8 cellular contexts compared by ENCODE assay signal in the genomic region with DNA sequence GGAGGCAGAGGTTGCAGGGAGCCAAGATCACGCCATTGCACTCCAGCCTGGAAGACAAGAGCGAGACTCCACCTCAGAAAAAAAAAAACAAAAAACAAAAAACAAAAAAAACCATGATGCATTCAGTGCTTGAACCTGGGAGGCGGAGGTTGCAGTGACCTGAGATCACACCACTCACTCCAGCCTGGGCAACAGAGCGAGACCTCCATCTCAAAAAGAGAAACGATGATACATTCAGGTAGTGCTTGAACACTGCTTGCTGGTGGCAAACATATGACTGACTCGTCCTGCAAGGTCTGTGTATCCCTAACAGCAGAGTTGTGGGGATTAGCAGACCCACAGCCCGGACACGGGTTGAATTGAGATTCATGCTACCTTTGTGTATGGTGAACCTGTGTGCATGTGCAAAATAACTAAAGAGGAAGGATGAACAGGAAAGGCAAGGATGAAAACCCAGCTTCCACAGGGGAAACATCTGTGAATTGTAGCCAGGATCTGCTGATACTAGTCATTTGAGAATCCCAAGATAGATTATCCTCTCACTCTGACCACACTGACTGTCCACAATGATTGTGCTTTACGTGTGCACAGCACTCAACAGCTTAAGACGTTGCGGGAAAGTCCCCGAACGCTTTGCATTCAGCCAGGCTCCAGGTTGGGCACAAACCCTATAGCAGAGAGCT. TPM values are rescaled to one million over a fixed set of nuclear protein-coding genes. Genes with fewer than 3 reads are reported as not detected.
DNase-seq lines count a peak whose midpoint lies in the region; ATAC-seq lines count a peak whose summit lies in the region.

No MANE protein-coding gene starts in this region.

- no peak overlapping the region for H3K4me3 Mint-ChIP-seq in activated T-helper 17 cell treated with anti-CD3 and anti-CD28 coated beads, Interleukin-2, amount 50 U/mL, for 72 hours

- H3K27me3 Mint-ChIP-seq in activated T-helper 17 cell treated with anti-CD3 and anti-CD28 coated beads, Interleukin-2, amount 50 U/mL, for 72 hours, result no peaks in the 10 kb centered on the region

- peak; percentile 70 for ATAC-seq in HG02852 (IDR thresholded peaks at IDR 0.05; ENCODE audit: unreplicated experiment)
- ATAC-seq in activated T-helper 17 cell treated with anti-CD3 and anti-CD28 coated beads, Interleukin-2, amount 50 U/mL, for 72 hours (replicated peaks), result peak; percentile 56

- peak; percentile 51 for DNase-seq in DMS153 treated with DMSO at 0.1 percent for 48 hours (lab: John Stamatoyannopoulos, UW; ENCODE audit: unreplicated experiment)
- DNase-seq in DMS153 (lab: John Stamatoyannopoulos, UW), result no peak
- DNase-seq in renal cortical epithelial cell (ENCODE audit: low read depth), result peak; percentile 69
- no peak for DNase-seq in A172 (ENCODE audit: low spot score)
- no peak for DNase-seq in KG1 (lab: John Stamatoyannopoulos, UW)
- DNase-seq in DMS 273 treated with DMSO at 0.1 percent for 48 hours (lab: John Stamatoyannopoulos, UW), result no peak

- H3K36me3 Mint-ChIP-seq in activated T-helper 17 cell treated with anti-CD3 and anti-CD28 coated beads, Interleukin-2, amount 50 U/mL, for 72 hours (ENCODE audit: low read depth), result no peaks in the 10 kb centered on the region

- H3K27ac Mint-ChIP-seq in activated T-helper 17 cell treated with anti-CD3 and anti-CD28 coated beads, Interleukin-2, amount 50 U/mL, for 72 hours, result no peak overlapping the region

- no peaks in the 10 kb centered on the region for H3K9me3 Mint-ChIP-seq in activated T-helper 17 cell treated with anti-CD3 and anti-CD28 coated beads, Interleukin-2, amount 50 U/mL, for 72 hours

- peaks cover 5% of the 10 kb centered on the region for H3K4me1 Mint-ChIP-seq in activated T-helper 17 cell treated with anti-CD3 and anti-CD28 coated beads, Interleukin-2, amount 50 U/mL, for 72 hours

RNA-seq across cellular contexts. Expression of gene MRPS23, which starts 52.4 kb away (rescaled TPM):
- 10 to 100 TPM; 27.5 to 48.5 TPM for total RNA-seq in activated T-helper 17 cell treated with anti-CD3 and anti-CD28 coated beads, Interleukin-2, amount 50 U/mL, for 72 hours
- 20.2 and 58.9 TPM in 2 replicates for total RNA-seq in renal cortical epithelial cell
- 67.2 and 83.7 TPM in 2 replicates for total RNA-seq in A172 (2014; rRNA removed; shearing (Covaris generic))

RNA-seq across cellular contexts. Expression of gene CUEDC1, which starts 53.0 kb away (rescaled TPM):
- total RNA-seq in activated T-helper 17 cell treated with anti-CD3 and anti-CD28 coated beads, Interleukin-2, amount 50 U/mL, for 72 hours, result under 1 TPM; 0.15 to 0.56 TPM
- 10.1 and 20.1 TPM in 2 replicates for total RNA-seq in renal cortical epithelial cell
- total RNA-seq in A172 (2014; rRNA removed; shearing (Covaris generic)), result 8.0 and 11.6 TPM in 2 replicates

Comparison
In these comparisons a context has a peak if more than half of its experiments do, and no peak if none do; other contexts are left out.
1. DNase-seq: peak in DMS153 treated with DMSO at 0.1 percent for 48 hours (single experiment) and renal cortical epithelial cell (single experiment); none in DMS153 (single experiment), A172 (single experiment), KG1 (single experiment) and DMS 273 treated with DMSO at 0.1 percent for 48 hours (single experiment).